In genomic region chr5:4941957-4942830, GRCh38 we compare ENCODE assay signal across 9 cellular contexts.
DNase-seq lines count a peak whose midpoint lies in the region; ATAC-seq, FAIRE-seq and TF ChIP-seq lines count a peak whose summit lies in the region.
"Had no signal": no experiment of that assay in that cellular context is flagged by ENCODE, and none has a peak within 500 bp of the region (broad histone marks: within the 10 kb centered on the region; RNA-seq: fewer than 3 reads in every experiment).

No MANE protein-coding gene starts in this region.

- H2AFZ ChIP-seq in PC-9, result no peak overlapping the region

- peak; percentile 47 to 52; a peak in 4 of 5 replicates for TF ChIP-seq RAD21 in A549 (conservative IDR thresholded peaks at IDR 0.05 in 1 of 2, IDR thresholded peaks at IDR 0.05 in 1 of 2)

- H4K20me1 ChIP-seq in PC-9 (ENCODE audit: insufficient read depth), result no peaks in the 10 kb centered on the region

- H3K27me3 ChIP-seq in PC-9 (ENCODE audit: insufficient read depth, low read depth) (peaks cover 82% of the 10 kb centered on the region), stomach (no peaks in the 10 kb centered on the region)

- intact Hi-C loops in PC-9 (cut with micrococcal nuclease; ENCODE audit: unreplicated experiment), result loop anchor here (10.0 kb wide), 2 partner anchors 183 to 483 kb away; partner anchors contain the start of gene ICE1
- intact Hi-C loops in head of caudate nucleus (cut with DNase I), result loop anchor here (2.0 kb wide), 1 partner anchor 61 kb away; no protein-coding TSS in a partner anchor
- intact Hi-C loops in stomach (cut with DNase I; ENCODE audit: low total_unique reads), result no loop called here

- H3K4me2 ChIP-seq in A549, result peak overlapping the region; percentile 65
- H3K4me2 ChIP-seq in PC-9, result no peak overlapping the region

- CTCF ChIA-PET in A549 (lab: Yijun Ruan, JAX), result interaction anchor here (0.6 to 3.9 kb wide), 25 partner anchors 8 to 476 kb away, joined by 3 to 21 read pairs (median 3); no protein-coding TSS in a partner anchor
- CTCF ChIA-PET in PC-9 (lab: Charles Lee), result interaction anchor here (0.7 kb wide), 1 partner anchor 895 kb away, joined by 5 read pairs; no protein-coding TSS in a partner anchor

- DNase-seq in A549 (ENCODE audit: low read depth in 1 of 2, low spot score in 1 of 2) (peak in 1 of 2 experiments; percentile 28), PC-9 (peak in 1 of 2 experiments; percentile 51), head of caudate nucleus (peak in 22 of 42 donors; percentile 7 to 73 (median 36)), stomach (no peak), EL (no peak), SHP77 (lab: John Stamatoyannopoulos, UW) (no peak)
- DNase-seq in activated CD8-positive, alpha-beta memory T cell treated with anti-CD3 and anti-CD28 coated beads for 24 hours, result no peak

- BruUV-seq in PC-9 (replicated peaks; lab: Mats Ljungman, UMichigan), result no TSS peak

- peak; percentile 72 for TF ChIP-seq CTCF in A549 (IDR thresholded peaks at IDR 0.05)
- peak; percentile 77 for TF ChIP-seq CTCF in GM12874 (IDR thresholded peaks at IDR 0.05; ENCODE audit: insufficient read depth, low read depth, low read length)
- TF ChIP-seq CTCF in PC-9 (conservative IDR thresholded peaks at IDR 0.05), result peak; percentile 97
- peak in 4 of 7 experiments; percentile 39 to 75 (median 65) for TF ChIP-seq CTCF in stomach (IDR thresholded peaks at IDR 0.05)

- no peaks in the 10 kb centered on the region for H3K9me2 ChIP-seq in PC-9 (ENCODE audit: insufficient read depth)

- TF ChIP-seq EP300 in A549 (IDR thresholded peaks at IDR 0.05) (no peak), stomach (IDR thresholded peaks at IDR 0.05) (no peak)

- TF ChIP-seq POLR2A in A549 (IDR thresholded peaks at IDR 0.05; ENCODE audit: low read length) (no peak), stomach (IDR thresholded peaks at IDR 0.05) (no peak)

- POLR2A ChIA-PET in A549 (lab: Yijun Ruan, JAX), result no interaction called here
- POLR2A ChIA-PET in PC-9 (lab: Charles Lee; ENCODE audit: unreplicated experiment), result no interaction called here

- H3K27ac ChIP-seq in A549 (no peak overlapping the region), PC-9 (no peak overlapping the region), stomach (no peak overlapping the region)

- no peak for FAIRE-seq in A549 (lab: Jason Lieb, UNC)

- WGBS in A549 (ENCODE audit: missing lambda C conversion rate), result 17% methylated on average over 32 of the region's 33 CpGs
- 40 to 47% (median 43%) methylated on average over 32 to 33 of the region's 33 CpGs for WGBS in stomach, 5 donors

- H3K36me3 ChIP-seq in PC-9 (ENCODE audit: low read depth), result no peaks in the 10 kb centered on the region
- H3K36me3 ChIP-seq in stomach, result no peaks in the 10 kb centered on the region
- H3K36me3 ChIP-seq: HAP-1 had no signal

- H3F3A ChIP-seq in PC-9 (ENCODE audit: insufficient read depth, low read depth), result no peaks in the 10 kb centered on the region

- no peaks in the 10 kb centered on the region for H3K79me2 ChIP-seq in PC-9 (ENCODE audit: low read depth)

- ATAC-seq in A549, result peak in 1 of 2 experiments; percentile 89; a peak in 3 of 6 replicates

- no peaks in the 10 kb centered on the region for H3K4me1 ChIP-seq in A549
- H3K4me1 ChIP-seq in PC-9 (replicated peaks; ENCODE audit: insufficient read depth), result no peaks in the 10 kb centered on the region
- no peaks in the 10 kb centered on the region for H3K4me1 ChIP-seq in stomach
- H3K4me1 ChIP-seq: HAP-1 had no signal

- H3K9me3 ChIP-seq in A549 (no peaks in the 10 kb centered on the region), PC-9 (ENCODE audit: insufficient read depth, low read depth) (no peaks in the 10 kb centered on the region), stomach (no peaks in the 10 kb centered on the region)
- H3K9me3 ChIP-seq: HAP-1 had no signal

- H3K4me3 ChIP-seq in A549, result no peak overlapping the region
- H3K4me3 ChIP-seq in PC-9, result no peak overlapping the region
- no peak overlapping the region for H3K4me3 ChIP-seq in stomach
- H3K4me3 ChIP-seq: HAP-1 had no signal

TF ChIP-seq in A549, 52 proteins besides CTCF, POLR2A, EP300 and RAD21:
- TF ChIP-seq RCOR1 (IDR thresholded peaks at IDR 0.05; ENCODE audit: low read depth, low read length), result no peak
- TF ChIP-seq SMC3 (IDR thresholded peaks at IDR 0.05), result peak; percentile 52; the same call in 2 of the 3 replicates

Comparison
In these comparisons a context has a peak if more than half of its experiments do, and no peak if none do; other contexts are left out.
1. DNase-seq: peak in head of caudate nucleus (22 of 42); none in stomach (single experiment), activated CD8-positive, alpha-beta memory T cell treated with anti-CD3 and anti-CD28 coated beads for 24 hours (single experiment), EL (single experiment) and SHP77 (0 of 2).
2. Peak in every context shown above with its lines, with median percentiles within 50 percentile points of each other: CTCF ChIP-seq.